Comparison of ENCODE assay signal across 10 cellular contexts in genomic region chr19:30222993-30223865, GRCh38.
DNase-seq lines count a peak whose midpoint lies in the region; ATAC-seq and TF ChIP-seq lines count a peak whose summit lies in the region.
"Had no signal": no experiment of that assay in that cellular context is flagged by ENCODE, and none has a peak within 500 bp of the region (broad histone marks: within the 10 kb centered on the region; RNA-seq: fewer than 3 reads in every experiment).

No MANE protein-coding gene starts in this region.

- in situ Hi-C loops in GM13977 (cut with MboI; ENCODE audit: low pct_unique_long_range_greater_than_20kb, low sequenced_read_pairs, unreplicated experiment) = no loop called here
- in situ Hi-C loops in KBM-7 (cut with MboI; ENCODE audit: low pct_unique_long_range_greater_than_20kb, low sequenced_read_pairs) = no loop called here

- H3K36me3 Mint-ChIP-seq in neural crest cell (ENCODE audit: low read depth) = no peaks in the 10 kb centered on the region

- no peak overlapping the region; the same call in 1 of the 2 replicates for H3K4me3 ChIP-seq in AG10803 (ENCODE audit: low read length)

- TF ChIP-seq CTCF in AG10803 (conservative IDR thresholded peaks at IDR 0.05; ENCODE audit: low read length) = no peak
- no peak for TF ChIP-seq CTCF in GM13977 (IDR thresholded peaks at IDR 0.05; ENCODE audit: extremely low read depth, insufficient read depth, missing control alignments)
- TF ChIP-seq CTCF in neural crest cell (conservative IDR thresholded peaks at IDR 0.05) = no peak

- ATAC-seq in HG03432 (IDR thresholded peaks at IDR 0.05; ENCODE audit: unreplicated experiment) (no peak), GM18511 (IDR thresholded peaks at IDR 0.05; ENCODE audit: unreplicated experiment) (no peak)

- no peaks in the 10 kb centered on the region for H3K9me3 Mint-ChIP-seq in neural crest cell

- H3K4me1 Mint-ChIP-seq in neural crest cell = peaks cover 33% of the 10 kb centered on the region

- peak overlapping the region; percentile 88 for H3K4me3 Mint-ChIP-seq in neural crest cell

- H3K27me3 Mint-ChIP-seq in neural crest cell (ENCODE audit: low read depth) = peaks cover 63% of the 10 kb centered on the region

- DNase-seq in AG10803 (ENCODE audit: low read depth) = peak; percentile 51
- peak; percentile 19 for DNase-seq in GM13977 (ENCODE audit: low spot score)
- DNase-seq in ecto neural progenitor cell (ENCODE audit: low spot score) = peak; percentile 67
- peak; percentile 30 for DNase-seq in neural crest cell (ENCODE audit: low read depth, low spot score)
- DNase-seq in KBM-7 = no peak
- no peak for DNase-seq in NCI-H1105 treated with DMSO at 0.1 percent for 48 hours (lab: John Stamatoyannopoulos, UW)
- DNase-seq: MM.1S, NCI-H2081 treated with DMSO at 0.1 percent for 48 hours had no signal

- H3K27ac Mint-ChIP-seq in neural crest cell (ENCODE audit: unreplicated experiment) = peak overlapping the region; percentile 3

Comparison
In these comparisons a context has a peak if more than half of its experiments do, and no peak if none do; other contexts are left out.
1. DNase-seq: peak in AG10803 (single experiment), GM13977 (single experiment), ecto neural progenitor cell (single experiment) and neural crest cell (single experiment); none in KBM-7 (single experiment) and NCI-H1105 treated with DMSO at 0.1 percent for 48 hours (single experiment).